Comparison of ENCODE assay signal across 10 cellular contexts in genomic region chr14:89359477-89360222, GRCh38. TPM values are rescaled to one million over a fixed set of nuclear protein-coding genes. Genes with fewer than 3 reads are reported as not detected.
A peak's percentile ranks its signal among the peaks of the same experiment; 100 is the strongest.
DNase-seq lines count a peak whose midpoint lies in the region; ATAC-seq and TF ChIP-seq lines count a peak whose summit lies in the region.
"Had no signal": no experiment of that assay in that cellular context is flagged by ENCODE, and none has a peak within 500 bp of the region (broad histone marks: within the 10 kb centered on the region; RNA-seq: fewer than 3 reads in every experiment).

No MANE protein-coding gene starts in this region.

- peaks cover 39% of the 10 kb centered on the region for H3K36me3 Mint-ChIP-seq in activated naive CD8-positive, alpha-beta T cell treated with anti-CD3 and anti-CD28 coated beads for 36 hours

- no peak overlapping the region for H2BK15ac ChIP-seq in mesenchymal stem cell (ENCODE audit: low read depth, poor library complexity, severe bottlenecking)

- DNase-seq in SK-N-SH: no peak
- DNase-seq in activated naive CD8-positive, alpha-beta T cell treated with anti-CD3 and anti-CD28 coated beads for 36 hours: no peak
- DNase-seq in right atrium auricular region (ENCODE audit: low spot score): peak; percentile 65
- DNase-seq in stomach: no peak
- no peak for DNase-seq in mesenchymal stem cell
- DNase-seq: 8988T, EL had no signal

- H3K9me3 ChIP-seq in SK-N-SH: no peaks in the 10 kb centered on the region
- no peaks in the 10 kb centered on the region for H3K9me3 ChIP-seq in right atrium auricular region
- H3K9me3 ChIP-seq in stomach: no peaks in the 10 kb centered on the region
- no peaks in the 10 kb centered on the region for H3K9me3 ChIP-seq in mesenchymal stem cell (ENCODE audit: control insufficient read depth, low read length)

- peak overlapping the region in 1 of 2 experiments; percentile 32 for H3K23ac ChIP-seq in mesenchymal stem cell (ENCODE audit: low read length in 2 of 2)

- intact Hi-C loops in stomach (cut with DNase I; ENCODE audit: low total_unique reads): no loop called here

- 88% methylated on average over 12 of the region's 13 CpGs for WGBS in SK-N-SH (ENCODE audit: low lambda C conversion rate)
- 50 to 63% (median 55%) methylated on average over 13 of the region's 13 CpGs for WGBS in stomach, 5 donors
- 83% methylated on average over 9 of the region's 13 CpGs for WGBS in mesenchymal stem cell

- H2BK120ac ChIP-seq in mesenchymal stem cell (ENCODE audit: low read depth, low read length): no peak overlapping the region

- H3K9me2 ChIP-seq in SK-N-SH: no peaks in the 10 kb centered on the region

- no peaks in the 10 kb centered on the region for H3K27me3 ChIP-seq in SK-N-SH (ENCODE audit: insufficient read depth)
- no peaks in the 10 kb centered on the region for H3K27me3 ChIP-seq in right atrium auricular region
- no peaks in the 10 kb centered on the region for H3K27me3 ChIP-seq in stomach
- no peaks in the 10 kb centered on the region for H3K27me3 ChIP-seq in mesenchymal stem cell (ENCODE audit: control insufficient read depth in 1 of 2, insufficient read depth in 1 of 2, low read length in 2 of 2)

- TF ChIP-seq RAD21 in SK-N-SH (IDR thresholded peaks at IDR 0.05; ENCODE audit: low read length): no peak

- H4K91ac ChIP-seq in mesenchymal stem cell (ENCODE audit: low read length): no peak overlapping the region

- no peaks in the 10 kb centered on the region for H3K9me3 Mint-ChIP-seq in activated naive CD8-positive, alpha-beta T cell treated with anti-CD3 and anti-CD28 coated beads for 36 hours

- no peak overlapping the region for H3K4me3 Mint-ChIP-seq in activated naive CD8-positive, alpha-beta T cell treated with anti-CD3 and anti-CD28 coated beads for 36 hours

- H3K4me3 ChIP-seq in SK-N-SH (ENCODE audit: low read depth in 2 of 2, low read length in 1 of 2): no peak overlapping the region
- H3K4me3 ChIP-seq in right atrium auricular region: no peak overlapping the region
- no peak overlapping the region for H3K4me3 ChIP-seq in stomach
- H3K4me3 ChIP-seq in mesenchymal stem cell (ENCODE audit: insufficient read depth in 1 of 2, low read depth in 1 of 2, low read length in 2 of 2): no peak overlapping the region

- no peak for TF ChIP-seq POLR2A in stomach (IDR thresholded peaks at IDR 0.05)

- no peaks in the 10 kb centered on the region for H3K4me1 ChIP-seq in SK-N-SH (ENCODE audit: control insufficient read depth in 1 of 2, insufficient read depth in 2 of 2, low read depth in 1 of 2, low read length in 1 of 2)
- H3K4me1 ChIP-seq in right atrium auricular region: peaks cover 2 to 27% of the 10 kb centered on the region in 2 donors
- H3K4me1 ChIP-seq in stomach: peaks cover 12 to 39% (median 24%) of the 10 kb centered on the region in 4 donors
- H3K4me1 ChIP-seq in mesenchymal stem cell (ENCODE audit: control insufficient read depth, insufficient read depth, low read depth, low read length): peaks cover 1% of the 10 kb centered on the region

- H2AK5ac ChIP-seq in mesenchymal stem cell (ENCODE audit: low read length, severe bottlenecking): no peak overlapping the region

- H3K4me1 Mint-ChIP-seq in activated naive CD8-positive, alpha-beta T cell treated with anti-CD3 and anti-CD28 coated beads for 36 hours: peaks cover 41% of the 10 kb centered on the region

- CTCF ChIA-PET in SK-N-SH (lab: Yijun Ruan, JAX): interaction anchor here (1.3 kb wide), 1 partner anchor 9 kb away, joined by 7 read pairs; no protein-coding TSS in a partner anchor

- no peak overlapping the region for H3K9ac ChIP-seq in SK-N-SH
- H3K9ac ChIP-seq in mesenchymal stem cell (ENCODE audit: low read length): no peak overlapping the region

- no peaks in the 10 kb centered on the region for H3K27me3 Mint-ChIP-seq in activated naive CD8-positive, alpha-beta T cell treated with anti-CD3 and anti-CD28 coated beads for 36 hours

- POLR2A ChIA-PET in SK-N-SH (lab: Yijun Ruan, JAX): no interaction called here

- TF ChIP-seq CTCF in SK-N-SH (IDR thresholded peaks at IDR 0.05) (no peak), right atrium auricular region (IDR thresholded peaks at IDR 0.05) (no peak), stomach (IDR thresholded peaks at IDR 0.05) (no peak)

- H3K36me3 ChIP-seq in SK-N-SH (replicated peaks in 1 of 2; ENCODE audit: control insufficient read depth in 1 of 2, insufficient read depth in 2 of 2, low read length in 1 of 2): peaks cover 0 to under 1% of the 10 kb centered on the region in 2 experiments
- no peaks in the 10 kb centered on the region for H3K36me3 ChIP-seq in right atrium auricular region
- H3K36me3 ChIP-seq in stomach: peaks cover 0 to 4% (median 0%) of the 10 kb centered on the region in 4 donors
- no peaks in the 10 kb centered on the region for H3K36me3 ChIP-seq in mesenchymal stem cell (ENCODE audit: control insufficient read depth in 1 of 2, insufficient read depth in 2 of 2, low read depth in 1 of 2, low read length in 2 of 2)

- H3K18ac ChIP-seq in mesenchymal stem cell (ENCODE audit: low read depth in 1 of 2, low read length in 2 of 2): peak overlapping the region in 1 of 2 experiments; percentile 38

- H3K4ac ChIP-seq in mesenchymal stem cell (ENCODE audit: low read depth in 1 of 2, low read length in 2 of 2): no peak overlapping the region

- H4K20me1 ChIP-seq in SK-N-SH (ENCODE audit: insufficient read depth): no peaks in the 10 kb centered on the region

- TF ChIP-seq EP300 in SK-N-SH (IDR thresholded peaks at IDR 0.05; ENCODE audit: borderline replicate concordance in 1 of 2, low read depth in 1 of 2, low read length in 1 of 2) (no peak), stomach (IDR thresholded peaks at IDR 0.05) (no peak)

- H2AFZ ChIP-seq in SK-N-SH (ENCODE audit: low read depth) (no peak overlapping the region), mesenchymal stem cell (ENCODE audit: low read depth, low read length) (no peak overlapping the region)

- H3K4me2 ChIP-seq in SK-N-SH (no peak overlapping the region), mesenchymal stem cell (ENCODE audit: low read length, poor library complexity, severe bottlenecking) (no peak overlapping the region)

- H3K79me1 ChIP-seq in mesenchymal stem cell (replicated peaks; ENCODE audit: low read length, poor library complexity, severe bottlenecking): peaks cover 26% of the 10 kb centered on the region

- peak overlapping the region; percentile 34 for H3K27ac Mint-ChIP-seq in activated naive CD8-positive, alpha-beta T cell treated with anti-CD3 and anti-CD28 coated beads for 36 hours

- peaks cover 15% of the 10 kb centered on the region; the same call in 1 of the 2 replicates for H3K79me2 ChIP-seq in SK-N-SH (ENCODE audit: insufficient read depth)

- no peaks in the 10 kb centered on the region for H3F3A ChIP-seq in SK-N-SH (replicated peaks; ENCODE audit: insufficient read depth)

- H3K14ac ChIP-seq in mesenchymal stem cell (ENCODE audit: low read length in 2 of 2): no peak overlapping the region

- ATAC-seq in SK-N-SH treated with all-trans-retinoic acid at 6 μM for 48 hours (peak; percentile 20; the same call in 1 of the 3 replicates), GM18511 (IDR thresholded peaks at IDR 0.05; ENCODE audit: unreplicated experiment) (no peak), HG02642 (IDR thresholded peaks at IDR 0.05; ENCODE audit: poor library complexity, unreplicated experiment) (no peak)

- no peak overlapping the region for H4K8ac ChIP-seq in mesenchymal stem cell (ENCODE audit: low read length)

- H2BK5ac ChIP-seq in mesenchymal stem cell (ENCODE audit: low read depth, low read length, poor library complexity, severe bottlenecking): no peak overlapping the region

- H3K27ac ChIP-seq in SK-N-SH (ENCODE audit: low read depth in 2 of 2, low read length in 1 of 2) (no peak overlapping the region), right atrium auricular region (peak overlapping the region; percentile 40 to 53), stomach (peak overlapping the region in 4 of 5 donors; percentile 44 to 65 (median 54)), mesenchymal stem cell (ENCODE audit: low read length, poor library complexity, severe bottlenecking) (no peak overlapping the region)

- H2BK12ac ChIP-seq in mesenchymal stem cell (ENCODE audit: low read length in 2 of 2): peak overlapping the region in 1 of 2 experiments; percentile 55

TF ChIP-seq in SK-N-SH treated with all-trans-retinoic acid at 6 μM for 48 hours, 23 proteins besides CTCF, POLR2A, EP300 and RAD21 (continues in another document):
- no peak for TF ChIP-seq SNAI2 (CRISPR knock-in tag; IDR thresholded peaks at IDR 0.05)
- TF ChIP-seq RARB (CRISPR knock-in tag; IDR thresholded peaks at IDR 0.05): no peak

TF ChIP-seq in SK-N-SH, 30 proteins besides CTCF, POLR2A, EP300 and RAD21:
- no peak for TF ChIP-seq CHD2 (IDR thresholded peaks at IDR 0.05; ENCODE audit: low read length, partially characterized antibody)
- no peak for TF ChIP-seq YY1 (IDR thresholded peaks at IDR 0.05; ENCODE audit: low read depth)
- no peak for TF ChIP-seq FOXJ3 (CRISPR knock-in tag; IDR thresholded peaks at IDR 0.05)
- no peak for TF ChIP-seq NFIC (IDR thresholded peaks at IDR 0.05; ENCODE audit: borderline replicate concordance)
- no peak for TF ChIP-seq NRF1 (IDR thresholded peaks at IDR 0.05; ENCODE audit: low read depth, low read length)
- no peak for TF ChIP-seq TCF12 (IDR thresholded peaks at IDR 0.05)
- no peak for TF ChIP-seq MAX (IDR thresholded peaks at IDR 0.05; ENCODE audit: low read depth)
- no peak for TF ChIP-seq RXRA (IDR thresholded peaks at IDR 0.05; ENCODE audit: borderline replicate concordance, low read depth)
- TF ChIP-seq SIN3A (IDR thresholded peaks at IDR 0.05; ENCODE audit: borderline replicate concordance, low read depth, low read length): no peak

RNA-seq across cellular contexts. Expression of gene FOXN3, which starts 57.4 kb away (rescaled TPM):
- polyA plus RNA-seq in SK-N-SH (2012; rRNA removed): 9.8 and 12.0 TPM in 2 replicates
- polyA plus RNA-seq in SK-N-SH (2012; cell fraction: cytosol; rRNA removed): 10.5 and 11.9 TPM in 2 replicates
- polyA plus RNA-seq in SK-N-SH (2012; cell fraction: nucleus; rRNA removed): 9.6 and 9.8 TPM in 2 replicates
- 10 to 100 TPM; 80.1 to 82.4 TPM for total RNA-seq in activated naive CD8-positive, alpha-beta T cell treated with anti-CD3 and anti-CD28 coated beads for 36 hours
- 10 to 100 TPM; 80.1 to 90.3 TPM for total RNA-seq in right atrium auricular region
- total RNA-seq in stomach: 100 to 1,000 TPM in 3 of 5 donors, 10 to 100 TPM in 2; 37.4 to 126 (median 100) TPM
- polyA plus RNA-seq in stomach: 10 to 100 TPM; 12.5 to 38.5 (median 23.0) TPM
- 28.2 TPM for polyA plus RNA-seq in mesenchymal stem cell (2013, experiment 1 of 2)
- 27.4 TPM for polyA plus RNA-seq in mesenchymal stem cell (2013, experiment 2 of 2)

Comparison
In these comparisons a context has a peak if more than half of its experiments do, and no peak if none do; other contexts are left out.
1. H3K27ac ChIP-seq: peak in right atrium auricular region (2 of 2) and stomach (4 of 5); none in SK-N-SH (0 of 2) and mesenchymal stem cell (single experiment).